Comparison of ENCODE assay signal across 26 cellular contexts in genomic region chr9:115837618-115838017, GRCh38.
"Had no signal": no experiment of that assay in that cellular context is flagged by ENCODE, and none has a peak within 500 bp of the region (broad histone marks: within the 10 kb centered on the region; RNA-seq: fewer than 3 reads in every experiment).

No MANE protein-coding gene starts in this region.

- H3K4me3 ChIP-seq: thoracic aorta, uterus had no signal

- FAIRE-seq: endothelial cell of umbilical vein, kidney had no signal

- H3K27ac ChIP-seq: foreskin keratinocyte, thoracic aorta, uterus, WERI-Rb-1 had no signal

- H3K9me3 Mint-ChIP-seq: activated naive CD8-positive, alpha-beta T cell treated with anti-CD3 and anti-CD28 coated beads, Interleukin-2, amount 50 U/mL, for 24 hours had no signal

- H3K27me3 ChIP-seq: foreskin keratinocyte, uterus had no signal

- H3K27ac Mint-ChIP-seq: activated CD8-positive, alpha-beta memory T cell treated with anti-CD3 and anti-CD28 coated beads, Interleukin-2, amount 10 ng/mL, durations not matched to agents 7 days and 5 days; activated CD8-positive, alpha-beta T cell treated with anti-CD3 and anti-CD28 coated beads, Interleukin-2, amount 10 ng/mL, durations not matched to agents 7 days and 5 days; activated naive CD4-positive, alpha-beta T cell treated with anti-CD3 and anti-CD28 coated beads, Interleukin-2, amount 50 U/mL, for 24 hours; activated naive CD8-positive, alpha-beta T cell treated with anti-CD3 and anti-CD28 coated beads, Interleukin-2, amount 50 U/mL, for 24 hours; activated T-helper 2 cell treated with anti-CD3 and anti-CD28 coated beads, Interferon-gamma antibody, Interleukin-2, Interleukin-4, amounts not matched to agents 10 μg/mL and 5 μg/mL and 100 μg/mL, durations not matched to agents 14 hours and 24 hours and 36 hours; immature natural killer cell; mesothelial cell of epicardium; naive thymus-derived CD4-positive, alpha-beta T cell; T-helper 17 cell had no signal

- H3K36me3 Mint-ChIP-seq: activated CD8-positive, alpha-beta memory T cell treated with anti-CD3 and anti-CD28 coated beads, Interleukin-2, amount 10 ng/mL, durations not matched to agents 7 days and 5 days; activated naive CD4-positive, alpha-beta T cell treated with anti-CD3 and anti-CD28 coated beads, Interleukin-2, amount 50 U/mL, for 24 hours; immature natural killer cell; mesothelial cell of epicardium; naive thymus-derived CD4-positive, alpha-beta T cell had no signal

- H3K4me1 ChIP-seq: foreskin keratinocyte, uterus had no signal

- DNase-seq: activated CD8-positive, alpha-beta memory T cell treated with anti-CD3 and anti-CD28 coated beads, Interleukin-2, amount 10 ng/mL, durations not matched to agents 7 days and 5 days; activated CD8-positive, alpha-beta T cell treated with anti-CD3 and anti-CD28 coated beads, Interleukin-2, amount 10 ng/mL, durations not matched to agents 7 days and 5 days; activated naive CD8-positive, alpha-beta T cell treated with anti-CD3 and anti-CD28 coated beads, Interleukin-2, amount 50 U/mL, for 24 hours; activated T-cell treated with anti-CD3 and anti-CD28 coated beads, Interleukin-2, amount 50 U/mL, for 48 hours; amygdala; caudate nucleus; foreskin keratinocyte; immature natural killer cell; kidney; left colon; mammary epithelial cell; naive thymus-derived CD4-positive, alpha-beta T cell; nucleus accumbens; right cardiac atrium; stimulated activated CD4-positive, alpha-beta T cell treated with anti-CD3 and anti-CD28 coated beads, Interleukin-2, amount 100 ng/mL, for 48 hours; stimulated activated naive CD4-positive, alpha-beta T cell treated with Interleukin-2 at 50 U/mL for 16 hours; T-helper 17 cell; T1000; trophoblast cell; uterus; WERI-Rb-1 had no signal

- H3K9me3 ChIP-seq: thoracic aorta, uterus had no signal

- H3K4me1 Mint-ChIP-seq: activated CD8-positive, alpha-beta memory T cell treated with anti-CD3 and anti-CD28 coated beads, Interleukin-2, amount 10 ng/mL, durations not matched to agents 7 days and 5 days; activated naive CD4-positive, alpha-beta T cell treated with anti-CD3 and anti-CD28 coated beads, Interleukin-2, amount 50 U/mL, for 24 hours; activated naive CD8-positive, alpha-beta T cell treated with anti-CD3 and anti-CD28 coated beads, Interleukin-2, amount 50 U/mL, for 24 hours; immature natural killer cell; mesothelial cell of epicardium; naive thymus-derived CD4-positive, alpha-beta T cell; T-helper 17 cell had no signal

- H3K4me3 Mint-ChIP-seq: activated CD8-positive, alpha-beta memory T cell treated with anti-CD3 and anti-CD28 coated beads, Interleukin-2, amount 10 ng/mL, durations not matched to agents 7 days and 5 days; activated CD8-positive, alpha-beta T cell treated with anti-CD3 and anti-CD28 coated beads, Interleukin-2, amount 10 ng/mL, durations not matched to agents 7 days and 5 days; activated naive CD4-positive, alpha-beta T cell treated with anti-CD3 and anti-CD28 coated beads, Interleukin-2, amount 50 U/mL, for 24 hours; activated naive CD8-positive, alpha-beta T cell treated with anti-CD3 and anti-CD28 coated beads, Interleukin-2, amount 50 U/mL, for 24 hours; immature natural killer cell; mesothelial cell of epicardium; naive thymus-derived CD4-positive, alpha-beta T cell; T-helper 17 cell had no signal

- H3K27me3 Mint-ChIP-seq: activated CD8-positive, alpha-beta memory T cell treated with anti-CD3 and anti-CD28 coated beads, Interleukin-2, amount 10 ng/mL, durations not matched to agents 7 days and 5 days; activated naive CD4-positive, alpha-beta T cell treated with anti-CD3 and anti-CD28 coated beads, Interleukin-2, amount 50 U/mL, for 24 hours; activated naive CD8-positive, alpha-beta T cell treated with anti-CD3 and anti-CD28 coated beads, Interleukin-2, amount 50 U/mL, for 24 hours; naive thymus-derived CD4-positive, alpha-beta T cell; T-helper 17 cell had no signal

- H3K36me3 ChIP-seq: thoracic aorta, uterus, WERI-Rb-1 had no signal
